12 cellular contexts compared by ENCODE assay signal in genomic region chr11:118223992-118224391, GRCh38. TPM values are rescaled to one million over a fixed set of nuclear protein-coding genes. Genes with fewer than 3 reads are reported as not detected.
DNase-seq lines count a peak whose midpoint lies in the region; ATAC-seq and TF ChIP-seq lines count a peak whose summit lies in the region.
"Had no signal": no experiment of that assay in that cellular context is flagged by ENCODE, and none has a peak within 500 bp of the region (broad histone marks: within the 10 kb centered on the region; RNA-seq: fewer than 3 reads in every experiment).

No MANE protein-coding gene starts in this region.

- WGBS in tibial nerve, 2 donors = 79 to 82% methylated on average over 6 of the region's 6 CpGs

- no peak for DNase-seq in T-helper 2 cell treated with Interferon-gamma antibody and Interleukin-4, amounts not matched to agents 5 μg/mL and 100 μg/mL, for 36 hours (ENCODE audit: low spot score)
- no peak for DNase-seq in tibial nerve (ENCODE audit: low spot score in 2 of 2)
- DNase-seq in NCI-H2196 treated with DMSO at 0.1 percent for 48 hours (lab: John Stamatoyannopoulos, UW; ENCODE audit: unreplicated experiment) = no peak
- DNase-seq: dorsolateral prefrontal cortex, GOT3, kidney, NCI-H82, SHP77 had no signal

- no peaks in the 10 kb centered on the region for H3K9me3 ChIP-seq in duodenal mucosa (ENCODE audit: control insufficient read depth in 1 of 2, low read length in 2 of 2)
- no peaks in the 10 kb centered on the region for H3K9me3 ChIP-seq in tibial nerve

- TF ChIP-seq POLR2A in tibial nerve (IDR thresholded peaks at IDR 0.05) = no peak

- no peaks in the 10 kb centered on the region for H3K27me3 ChIP-seq in duodenal mucosa (ENCODE audit: control insufficient read depth in 1 of 2, insufficient read depth in 2 of 2, low read length in 2 of 2)
- H3K27me3 ChIP-seq in tibial nerve = peaks cover 0 to 26% of the 10 kb centered on the region in 2 donors

- peak overlapping the region; percentile 91 for H3K4me3 Mint-ChIP-seq in T-helper 2 cell treated with Interferon-gamma antibody and Interleukin-4, amounts not matched to agents 5 μg/mL and 100 μg/mL, for 36 hours
- H3K4me3 Mint-ChIP-seq in stimulated activated memory B cell treated with anti-CD40 and anti-IgM and Interleukin-4, amounts not matched to agents 10 μg/mL and 1 μg/mL and 100 μg/mL, for 72 hours = peak overlapping the region; percentile 52

- no peak for TF ChIP-seq EP300 in tibial nerve (IDR thresholded peaks at IDR 0.05)

- H3K27me3 Mint-ChIP-seq in T-helper 2 cell treated with Interferon-gamma antibody and Interleukin-4, amounts not matched to agents 5 μg/mL and 100 μg/mL, for 36 hours (ENCODE audit: low read depth) = no peaks in the 10 kb centered on the region
- peaks cover 31% of the 10 kb centered on the region for H3K27me3 Mint-ChIP-seq in stimulated activated memory B cell treated with anti-CD40 and anti-IgM and Interleukin-4, amounts not matched to agents 10 μg/mL and 1 μg/mL and 100 μg/mL, for 72 hours

- peak overlapping the region; percentile 26 to 49 for H3K9ac ChIP-seq in duodenal mucosa (ENCODE audit: low read depth in 1 of 2, low read length in 2 of 2)

- no peaks in the 10 kb centered on the region for H3K36me3 ChIP-seq in duodenal mucosa (ENCODE audit: control insufficient read depth in 1 of 2, insufficient read depth in 2 of 2, low read length in 2 of 2)
- H3K36me3 ChIP-seq in tibial nerve = no peaks in the 10 kb centered on the region

- peak overlapping the region; percentile 56; the same call in 1 of the 2 replicates for H3K4me3 ChIP-seq in GM08714 (ENCODE audit: low read length)
- peak overlapping the region; percentile 44 to 56 for H3K4me3 ChIP-seq in duodenal mucosa (ENCODE audit: low read depth in 1 of 2, low read length in 2 of 2)
- peak overlapping the region in 2 of 4 donors; percentile 26 to 36 for H3K4me3 ChIP-seq in tibial nerve
- H3K4me3 ChIP-seq: dorsolateral prefrontal cortex had no signal

- no peak for ATAC-seq in stimulated activated memory B cell treated with anti-CD40 and anti-IgM and Interleukin-4, amounts not matched to agents 10 μg/mL and 1 μg/mL and 100 μg/mL, for 72 hours
- ATAC-seq in GM21619 (IDR thresholded peaks at IDR 0.05; ENCODE audit: unreplicated experiment) = no peak

- H3K9me3 Mint-ChIP-seq in T-helper 2 cell treated with Interferon-gamma antibody and Interleukin-4, amounts not matched to agents 5 μg/mL and 100 μg/mL, for 36 hours = no peaks in the 10 kb centered on the region
- no peaks in the 10 kb centered on the region for H3K9me3 Mint-ChIP-seq in stimulated activated memory B cell treated with anti-CD40 and anti-IgM and Interleukin-4, amounts not matched to agents 10 μg/mL and 1 μg/mL and 100 μg/mL, for 72 hours

- TF ChIP-seq CTCF in tibial nerve (IDR thresholded peaks at IDR 0.05) = no peak

- peak overlapping the region; percentile 92 for H3K27ac Mint-ChIP-seq in T-helper 2 cell treated with Interferon-gamma antibody and Interleukin-4, amounts not matched to agents 5 μg/mL and 100 μg/mL, for 36 hours
- peak overlapping the region; percentile 66 for H3K27ac Mint-ChIP-seq in stimulated activated memory B cell treated with anti-CD40 and anti-IgM and Interleukin-4, amounts not matched to agents 10 μg/mL and 1 μg/mL and 100 μg/mL, for 72 hours

- H3K4me1 ChIP-seq in duodenal mucosa (ENCODE audit: control insufficient read depth in 1 of 2, insufficient read depth in 2 of 2, low read length in 2 of 2) = peaks cover 0 to 4% of the 10 kb centered on the region in 2 donors
- peaks cover 0 to 9% (median 0%) of the 10 kb centered on the region in 4 donors for H3K4me1 ChIP-seq in tibial nerve

- H3K4me1 Mint-ChIP-seq in T-helper 2 cell treated with Interferon-gamma antibody and Interleukin-4, amounts not matched to agents 5 μg/mL and 100 μg/mL, for 36 hours (ENCODE audit: low read depth) = peaks cover 85% of the 10 kb centered on the region
- H3K4me1 Mint-ChIP-seq in stimulated activated memory B cell treated with anti-CD40 and anti-IgM and Interleukin-4, amounts not matched to agents 10 μg/mL and 1 μg/mL and 100 μg/mL, for 72 hours = peaks cover 55% of the 10 kb centered on the region

- peaks cover 49% of the 10 kb centered on the region for H3K36me3 Mint-ChIP-seq in T-helper 2 cell treated with Interferon-gamma antibody and Interleukin-4, amounts not matched to agents 5 μg/mL and 100 μg/mL, for 36 hours (ENCODE audit: low read depth)
- peaks cover 12% of the 10 kb centered on the region for H3K36me3 Mint-ChIP-seq in stimulated activated memory B cell treated with anti-CD40 and anti-IgM and Interleukin-4, amounts not matched to agents 10 μg/mL and 1 μg/mL and 100 μg/mL, for 72 hours

- H3K27ac ChIP-seq in duodenal mucosa (ENCODE audit: low read depth, low read length) = no peak overlapping the region
- peak overlapping the region in 2 of 4 donors; percentile 22 to 32 for H3K27ac ChIP-seq in tibial nerve
- H3K27ac ChIP-seq: dorsolateral prefrontal cortex had no signal

RNA-seq across cellular contexts. Expression of gene JAML, which starts 0.8 kb away (rescaled TPM):
- total RNA-seq in tibial nerve = 1 to 10 TPM in 3 of 4 donors, under 1 TPM in 1; 0.60 to 4.5 (median 3.9) TPM

RNA-seq across cellular contexts. Expression of gene MPZL3, which starts 28.2 kb away (rescaled TPM):
- 1 to 10 TPM in 3 of 4 donors, under 1 TPM in 1; 0.87 to 3.1 (median 1.9) TPM for total RNA-seq in tibial nerve

RNA-seq across cellular contexts. Expression of gene MPZL2, which starts 40.1 kb away (rescaled TPM):
- total RNA-seq in tibial nerve = 10 to 100 TPM in 3 of 4 donors, 1 to 10 TPM in 1; 6.7 to 53.7 (median 27.0) TPM

RNA-seq across cellular contexts. Expression of gene SCN2B, which starts 47.6 kb away (rescaled TPM):
- total RNA-seq in tibial nerve = 1 to 10 TPM in 1 of 4 donors, under 1 TPM in 2, not detected in 1; 0.78 to 1.3 (median 0.87) TPM
